35 cellular contexts compared by ENCODE assay signal in the genomic region with DNA sequence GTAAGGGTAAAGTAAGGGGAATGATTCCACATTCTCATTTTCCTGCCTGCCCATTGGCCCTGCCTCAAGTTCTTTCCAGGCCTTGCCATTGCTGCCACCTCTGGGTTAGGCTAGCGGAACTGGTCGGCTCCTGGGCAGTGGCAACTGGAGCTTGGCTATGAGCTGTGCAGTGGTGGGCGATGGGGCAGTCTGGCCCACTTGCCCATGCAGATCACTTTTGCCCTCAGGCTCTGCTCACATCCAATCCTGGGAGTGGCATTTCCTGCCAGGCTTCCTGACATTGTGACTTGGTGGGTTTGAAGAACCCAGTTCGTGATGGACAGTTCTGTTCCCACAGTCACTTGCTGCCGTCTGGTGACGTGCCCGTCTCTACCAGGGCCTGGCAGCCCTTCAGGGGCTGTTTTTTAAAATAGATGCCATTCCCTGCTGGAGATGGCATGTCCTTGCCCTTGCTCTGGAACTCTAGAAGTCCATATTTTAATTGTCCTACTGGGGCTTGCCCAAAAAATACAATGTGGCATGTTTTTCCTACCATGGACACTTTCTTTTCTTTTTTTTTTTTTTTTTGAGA.
"Had no signal": no experiment of that assay in that cellular context is flagged by ENCODE, and none has a peak within 500 bp of the region (broad histone marks: within the 10 kb centered on the region; RNA-seq: fewer than 3 reads in every experiment).

No MANE protein-coding gene starts in this region.

- H3K4me3 Mint-ChIP-seq: activated CD4-positive, alpha-beta memory T cell treated with anti-CD3 and anti-CD28 coated beads, Interleukin-2, amount 10 ng/mL, durations not matched to agents 7 days and 5 days; activated CD8-positive, alpha-beta memory T cell treated with anti-CD3 and anti-CD28 coated beads, Interleukin-2, amount 10 ng/mL, durations not matched to agents 7 days and 5 days; activated naive CD8-positive, alpha-beta T cell treated with anti-CD3 and anti-CD28 coated beads, Interleukin-2, amount 10 ng/mL, durations not matched to agents 7 days and 5 days; activated T-cell treated with anti-CD3 and anti-CD28 coated beads, Interleukin-2, amount 50 U/mL, for 72 hours; activated T-helper 17 cell treated with anti-CD3 and anti-CD28 coated beads, Interleukin-2, amount 50 U/mL, for 72 hours had no signal

- H3K4me3 ChIP-seq: ascending aorta, cardiac muscle cell, Peyer's patch had no signal

- H3K9ac ChIP-seq: KMS-11 had no signal

- H3K4me1 Mint-ChIP-seq: activated CD4-positive, alpha-beta memory T cell treated with anti-CD3 and anti-CD28 coated beads, Interleukin-2, amount 10 ng/mL, durations not matched to agents 7 days and 5 days; activated CD8-positive, alpha-beta memory T cell treated with anti-CD3 and anti-CD28 coated beads, Interleukin-2, amount 10 ng/mL, durations not matched to agents 7 days and 5 days; activated naive CD8-positive, alpha-beta T cell treated with anti-CD3 and anti-CD28 coated beads, Interleukin-2, amount 10 ng/mL, durations not matched to agents 7 days and 5 days; activated T-helper 17 cell treated with anti-CD3 and anti-CD28 coated beads, Interleukin-2, amount 50 U/mL, for 72 hours had no signal

- H3K4me2 ChIP-seq: KMS-11 had no signal

- H3K36me3 ChIP-seq: ascending aorta, cardiac muscle cell, Peyer's patch, WERI-Rb-1 had no signal

- H3K27ac ChIP-seq: cardiac muscle cell, KMS-11, Peyer's patch, WERI-Rb-1 had no signal

- H3K9me3 Mint-ChIP-seq: activated CD4-positive, alpha-beta memory T cell treated with anti-CD3 and anti-CD28 coated beads, Interleukin-2, amount 10 ng/mL, durations not matched to agents 7 days and 5 days; activated naive CD8-positive, alpha-beta T cell treated with anti-CD3 and anti-CD28 coated beads, Interleukin-2, amount 10 ng/mL, durations not matched to agents 7 days and 5 days; activated T-cell treated with anti-CD3 and anti-CD28 coated beads, Interleukin-2, amount 50 U/mL, for 72 hours; activated T-helper 17 cell treated with anti-CD3 and anti-CD28 coated beads, Interleukin-2, amount 50 U/mL, for 72 hours had no signal

- H3K27ac Mint-ChIP-seq: activated CD4-positive, alpha-beta memory T cell treated with anti-CD3 and anti-CD28 coated beads, Interleukin-2, amount 10 ng/mL, durations not matched to agents 7 days and 5 days; activated CD8-positive, alpha-beta memory T cell treated with anti-CD3 and anti-CD28 coated beads, Interleukin-2, amount 10 ng/mL, durations not matched to agents 7 days and 5 days; activated naive CD8-positive, alpha-beta T cell treated with anti-CD3 and anti-CD28 coated beads, Interleukin-2, amount 10 ng/mL, durations not matched to agents 7 days and 5 days; activated T-cell treated with anti-CD3 and anti-CD28 coated beads, Interleukin-2, amount 50 U/mL, for 72 hours; activated T-helper 17 cell treated with anti-CD3 and anti-CD28 coated beads, Interleukin-2, amount 50 U/mL, for 72 hours had no signal

- ATAC-seq: activated CD8-positive, alpha-beta memory T cell treated with anti-CD3 and anti-CD28 coated beads, Interleukin-2, amount 10 ng/mL, durations not matched to agents 7 days and 5 days; activated T-cell treated with anti-CD3 and anti-CD28 coated beads, Interleukin-2, amount 50 U/mL, for 72 hours; activated T-helper 17 cell treated with anti-CD3 and anti-CD28 coated beads, Interleukin-2, amount 50 U/mL, for 72 hours; PC-3 had no signal

- H3K36me3 Mint-ChIP-seq: activated CD8-positive, alpha-beta memory T cell treated with anti-CD3 and anti-CD28 coated beads, Interleukin-2, amount 10 ng/mL, durations not matched to agents 7 days and 5 days; activated naive CD8-positive, alpha-beta T cell treated with anti-CD3 and anti-CD28 coated beads, Interleukin-2, amount 10 ng/mL, durations not matched to agents 7 days and 5 days had no signal

- H3K9me3 ChIP-seq: ascending aorta, Peyer's patch had no signal

- DNase-seq: activated CD4-positive, alpha-beta memory T cell treated with anti-CD3 and anti-CD28 coated beads, Interleukin-2, amount 10 ng/mL, durations not matched to agents 7 days and 5 days; activated CD4-positive, alpha-beta T cell treated with anti-CD3 and anti-CD28 coated beads for 1 hour; activated CD4-positive, alpha-beta T cell treated with anti-CD3 and anti-CD28 coated beads for 48 hours; activated CD4-positive, CD25-positive, alpha-beta regulatory T cell; activated CD8-positive, alpha-beta memory T cell treated with anti-CD3 and anti-CD28 coated beads for 24 hours; activated CD8-positive, alpha-beta memory T cell treated with anti-CD3 and anti-CD28 coated beads, Interleukin-2, amount 10 ng/mL, durations not matched to agents 7 days and 5 days; activated effector memory CD4-positive, alpha-beta T cell treated with anti-CD3 and anti-CD28 coated beads, Interleukin-2, amount 50 U/mL, for 16 hours; activated naive CD4-positive, alpha-beta T cell; activated naive CD4-positive, alpha-beta T cell treated with anti-CD3 and anti-CD28 coated beads, Interleukin-2, amount 50 U/mL, for 16 hours; activated naive CD8-positive, alpha-beta T cell treated with anti-CD3 and anti-CD28 coated beads, Interleukin-2, amount 10 ng/mL, durations not matched to agents 7 days and 5 days; activated T-cell treated with anti-CD3 and anti-CD28 coated beads, Interleukin-2, amount 50 U/mL, for 1 hour; activated T-cell treated with anti-CD3 and anti-CD28 coated beads, Interleukin-2, amount 50 U/mL, for 72 hours; amygdala; MM.1S; MV-4-11; NCI-H1092; NCI-H1436 treated with DMSO at 0.1 percent for 48 hours; NCI-H1694 treated with DMSO at 0.1 percent for 48 hours; NCI-H2029 treated with DMSO at 0.1 percent for 48 hours; NCI-H2107; NCI-H2171; NCI-H510A; NCI-H526; NCI-H748 treated with DMSO at 0.1 percent for 48 hours; NK-92 treated with Interleukin-12 subunit alpha and Interleukin-12 subunit beta, amount 100 ng/mL, for 24 hours; PC-3; Peyer's patch; RPMI8226; SW 1271; T1000; WERI-Rb-1 had no signal

- H3K27me3 ChIP-seq: ascending aorta, cardiac muscle cell, Peyer's patch had no signal

- H3K4me1 ChIP-seq: Peyer's patch had no signal
